In the genomic region with DNA sequence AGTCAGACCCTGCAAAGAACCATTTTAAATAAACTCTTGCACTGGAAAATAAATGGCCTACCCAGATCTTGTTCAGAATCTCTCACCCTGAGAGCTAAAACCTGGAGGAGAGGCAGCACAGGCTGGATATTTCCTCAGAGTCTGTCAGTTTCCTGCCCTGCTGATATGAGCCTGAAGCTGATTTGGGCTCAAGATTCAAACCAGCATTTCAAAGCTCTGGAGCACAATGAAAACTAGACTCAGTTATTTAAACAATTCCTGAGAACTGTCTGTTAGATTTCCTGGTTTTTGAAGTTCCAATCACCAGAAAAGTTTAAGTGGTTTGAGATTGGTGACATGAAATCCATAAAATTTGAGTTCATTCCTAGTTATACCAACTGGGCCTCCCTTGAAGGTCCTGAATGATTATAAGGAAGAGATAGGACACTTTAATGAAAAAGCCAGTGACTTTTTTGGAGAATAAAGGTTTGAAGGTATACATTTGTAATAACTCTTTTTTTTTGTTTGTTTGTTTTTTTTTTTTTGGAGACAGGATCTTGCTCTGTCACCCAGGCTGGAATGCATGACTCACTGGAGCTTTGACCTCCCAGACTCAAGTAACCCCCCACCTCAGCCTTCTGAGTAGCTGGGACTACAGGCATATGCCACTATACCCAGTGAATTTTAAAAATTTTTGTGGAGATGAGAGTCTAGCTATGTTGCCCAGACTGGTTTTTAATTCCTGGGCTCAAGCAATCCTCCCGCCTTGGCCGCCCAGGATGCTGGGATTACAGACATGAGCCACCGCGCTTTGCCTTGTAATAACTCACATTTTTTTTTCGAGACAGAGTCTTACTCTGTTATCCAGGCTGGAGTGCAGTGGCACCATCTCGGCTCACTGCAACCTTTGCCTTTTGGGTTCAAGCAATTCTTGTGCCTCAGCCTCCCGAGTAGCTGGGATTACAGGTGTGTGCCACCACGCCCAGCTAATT, we compare ENCODE assay signal across 14 cellular contexts. TPM values are rescaled to one million over a fixed set of nuclear protein-coding genes. Genes with fewer than 3 reads are reported as not detected.
DNase-seq lines count a peak whose midpoint lies in the region; ATAC-seq and TF ChIP-seq lines count a peak whose summit lies in the region.
"Had no signal": no experiment of that assay in that cellular context is flagged by ENCODE, and none has a peak within 500 bp of the region (broad histone marks: within the 10 kb centered on the region; RNA-seq: fewer than 3 reads in every experiment).

No MANE protein-coding gene starts in this region.

- no peak for TF ChIP-seq CTCF in colonic mucosa (IDR thresholded peaks at IDR 0.05)

- H3K4me1 ChIP-seq in colonic mucosa, result no peaks in the 10 kb centered on the region
- H3K4me1 ChIP-seq in skeletal muscle satellite cell (ENCODE audit: control insufficient read depth, insufficient read depth, low read length), result peaks cover 22% of the 10 kb centered on the region
- H3K4me1 ChIP-seq: breast epithelium, left ventricle myocardium inferior had no signal

- H3K4me2 ChIP-seq in skeletal muscle satellite cell (ENCODE audit: low read length), result peak overlapping the region; percentile 25

- no peaks in the 10 kb centered on the region for H3K9me3 ChIP-seq in colonic mucosa
- no peaks in the 10 kb centered on the region for H3K9me3 ChIP-seq in skeletal muscle satellite cell (replicated peaks; ENCODE audit: low read length)
- H3K9me3 ChIP-seq: breast epithelium, left ventricle myocardium inferior, stomach had no signal

- no peak for ATAC-seq in left cardiac atrium
- ATAC-seq: activated T-cell treated with anti-CD3 and anti-CD28 coated beads, Interleukin-2, amount 50 U/mL, for 4 hours had no signal

- H3K4me3 ChIP-seq in colonic mucosa, result no peak overlapping the region
- no peak overlapping the region for H3K4me3 ChIP-seq in skeletal muscle satellite cell (ENCODE audit: low read length)
- H3K4me3 ChIP-seq: breast epithelium, left ventricle myocardium inferior, stomach had no signal

- no peak overlapping the region for H3K9ac ChIP-seq in colonic mucosa (ENCODE audit: low read depth in 2 of 2, low read length in 2 of 2)
- H3K9ac ChIP-seq in skeletal muscle satellite cell (ENCODE audit: low read depth, low read length), result peak overlapping the region; percentile 2

- H3K36me3 ChIP-seq in colonic mucosa (no peaks in the 10 kb centered on the region), skeletal muscle satellite cell (ENCODE audit: insufficient read depth, low read length) (peaks cover 35% of the 10 kb centered on the region)
- H3K36me3 ChIP-seq: breast epithelium had no signal

- DNase-seq in LHCN-M2 (ENCODE audit: low read depth) (peak; percentile 84), colonic mucosa (no peak), left cardiac atrium (no peak), NCI-H187 treated with DMSO at 0.1 percent for 48 hours (lab: John Stamatoyannopoulos, UW) (no peak)
- no peak for DNase-seq in stimulated activated CD4-positive, alpha-beta T cell treated with anti-CD3 and anti-CD28 coated beads, Interleukin-4, amount 100 ng/mL, for 1 hour
- DNase-seq: activated T-cell treated with anti-CD3 and anti-CD28 coated beads, Interleukin-2, amount 50 U/mL, for 4 hours; left ventricle myocardium inferior; NCI-H2107; OCI-M1; stimulated activated CD4-positive, alpha-beta T cell treated with anti-CD3 and anti-CD28 coated beads, Interleukin-2, amount 100 ng/mL, for 24 hours; stomach had no signal

- peak overlapping the region; percentile 13 for H3K27ac ChIP-seq in colonic mucosa
- H3K27ac ChIP-seq: breast epithelium, left ventricle myocardium inferior had no signal

- intact Hi-C loops in colonic mucosa (cut with DNase I), result loop anchor here (10.0 kb wide), 1 partner anchor 65 kb away; no protein-coding TSS in a partner anchor
- intact Hi-C loops in left cardiac atrium (cut with DNase I), result no loop called here

- H3K27me3 ChIP-seq in colonic mucosa (no peaks in the 10 kb centered on the region), skeletal muscle satellite cell (ENCODE audit: control insufficient read depth, insufficient read depth, low read length) (no peaks in the 10 kb centered on the region)
- H3K27me3 ChIP-seq: breast epithelium, stomach had no signal

RNA-seq across cellular contexts. Expression of a gene that starts 8.0 kb away (rescaled TPM):
- total RNA-seq in LHCN-M2 (2014; rRNA removed), result 0.06 TPM in 2 replicates
- 0.09 TPM for polyA plus RNA-seq in LHCN-M2 (2012)
- 10 to 100 TPM; 10.4 to 15.7 TPM for total RNA-seq in colonic mucosa
- total RNA-seq in skeletal muscle satellite cell (2012; rRNA removed), result 0.25 TPM in 1 of 2 replicates, not detected in the other
- 10 to 100 TPM; 41.6 to 67.2 TPM for total RNA-seq in left cardiac atrium

RNA-seq across cellular contexts. Expression of a gene that starts 18.0 kb away (rescaled TPM):
- not detected in 2 replicates for total RNA-seq in LHCN-M2 (2014; rRNA removed)
- not detected for polyA plus RNA-seq in LHCN-M2 (2012)
- total RNA-seq in colonic mucosa, result 100 to 1,000 TPM; 122 to 155 TPM
- total RNA-seq in skeletal muscle satellite cell (2012; rRNA removed), result not detected in 2 replicates
- total RNA-seq in left cardiac atrium, result 1 to 10 TPM in 1 of 2 donors, under 1 TPM in 1; 0.88 to 1.8 TPM
- total RNA-seq: activated T-cell treated with anti-CD3 and anti-CD28 coated beads, Interleukin-2, amount 50 U/mL, for 4 hours; frontal cortex had no signal

RNA-seq across cellular contexts. Expression of a gene that starts 30.1 kb away (rescaled TPM):
- total RNA-seq in LHCN-M2 (2014; rRNA removed), result 12.3 and 15.4 TPM in 2 replicates
- 2.4 TPM for polyA plus RNA-seq in LHCN-M2 (2012)
- total RNA-seq in colonic mucosa, result 10 to 100 TPM in 1 of 2 donors, 1 to 10 TPM in 1; 7.0 to 12.7 TPM
- 8.3 and 9.6 TPM in 2 replicates for total RNA-seq in skeletal muscle satellite cell (2012; rRNA removed)
- total RNA-seq in left cardiac atrium, result 1 to 10 TPM; 4.3 to 5.5 TPM

RNA-seq across cellular contexts. Expression of a gene that starts 30.3 kb away (rescaled TPM):
- total RNA-seq in LHCN-M2 (2014; rRNA removed) (2.4 and 3.8 TPM in 2 replicates), colonic mucosa (10 to 100 TPM in 1 of 2 donors, 1 to 10 TPM in 1; 3.1 to 11.1 TPM), left cardiac atrium (1 to 10 TPM; 6.6 to 8.2 TPM)
- 7.9 TPM for polyA plus RNA-seq in LHCN-M2 (2012)
- total RNA-seq in skeletal muscle satellite cell (2012; rRNA removed), result 0.25 and 0.87 TPM in 2 replicates

Comparison
In these comparisons a context has a peak if more than half of its experiments do, and no peak if none do; other contexts are left out.
1. RNA of a gene that starts 8.0 kb away (total RNA-seq): 41.6 to 67.2 TPM in left cardiac atrium and 10.4 to 15.7 TPM in colonic mucosa; 0.06 TPM in LHCN-M2; every median in the first group is over 10 times any median in the second.
2. RNA of a gene that starts 18.0 kb away (total RNA-seq): 122 to 155 TPM in colonic mucosa; 0.88 to 1.8 TPM in left cardiac atrium and not detected in LHCN-M2; every median in the first group is over 10 times any median in the second.